In the genomic region with DNA sequence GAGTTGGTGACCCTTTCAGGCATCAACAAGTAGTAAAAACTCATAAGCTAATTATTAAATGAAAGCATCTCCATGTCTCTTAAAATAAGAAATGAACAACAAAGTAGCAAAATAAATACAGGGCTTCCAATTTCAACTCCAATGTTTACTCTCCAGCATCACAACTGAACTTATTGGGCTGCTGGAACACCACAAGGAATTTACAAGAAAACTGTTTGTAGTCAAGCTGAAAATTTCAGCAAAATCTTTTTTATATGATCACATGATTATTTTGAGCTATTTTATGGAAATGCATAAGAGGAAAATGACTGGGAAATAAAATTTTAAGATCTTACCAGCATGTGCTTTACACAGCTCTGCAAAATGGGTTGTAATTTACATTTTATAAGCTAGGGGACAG, we compare ENCODE assay signal across 28 cellular contexts. TPM values are rescaled to one million over a fixed set of nuclear protein-coding genes. Genes with fewer than 3 reads are reported as not detected.
"Had no signal": no experiment of that assay in that cellular context is flagged by ENCODE, and none has a peak within 500 bp of the region (broad histone marks: within the 10 kb centered on the region; RNA-seq: fewer than 3 reads in every experiment).

No MANE protein-coding gene starts in this region.

- DNase-seq: activated CD4-positive, alpha-beta memory T cell treated with anti-CD3 and anti-CD28 coated beads, Interleukin-2, amount 10 ng/mL, durations not matched to agents 7 days and 5 days; activated CD4-positive, alpha-beta T cell treated with anti-CD3 and anti-CD28 coated beads for 1 hour; activated CD4-positive, alpha-beta T cell treated with anti-CD3 and anti-CD28 coated beads for 4 hours; activated CD4-positive, alpha-beta T cell treated with anti-CD3 and anti-CD28 coated beads, Interleukin-2, amount 10 ng/mL, durations not matched to agents 7 days and 5 days; activated CD4-positive, alpha-beta T cell treated with anti-CD3 and anti-CD28 coated beads, Interleukin-2, amount 50 U/mL, for 4 hours; activated CD8-positive, alpha-beta memory T cell treated with anti-CD3 and anti-CD28 coated beads for 24 hours; activated effector memory CD4-positive, alpha-beta T cell treated with Interleukin-2 at 50 U/mL for 16 hours; activated naive CD4-positive, alpha-beta T cell treated with anti-CD3 and anti-CD28 coated beads for 36 hours; activated naive CD8-positive, alpha-beta T cell treated with anti-CD3 and anti-CD28 coated beads for 36 hours; activated naive CD8-positive, alpha-beta T cell treated with anti-CD3 and anti-CD28 coated beads, Interleukin-2, amount 50 U/mL, for 24 hours; activated T-cell treated with anti-CD3 and anti-CD28 coated beads, Interleukin-2, amount 50 U/mL, for 4 hours; adrenal gland; amygdala; aorta; body of pancreas; caudate nucleus; cerebellar nuclear complex; colonic mucosa; effector CD8-positive, alpha-beta T cell; esophagus squamous epithelium; foreskin fibroblast; head of caudate nucleus; T-helper 2 cell had no signal

- H3K4me1 Mint-ChIP-seq: activated CD4-positive, alpha-beta memory T cell treated with anti-CD3 and anti-CD28 coated beads, Interleukin-2, amount 10 ng/mL, durations not matched to agents 7 days and 5 days; activated CD4-positive, alpha-beta T cell treated with anti-CD3 and anti-CD28 coated beads, Interleukin-2, amount 10 ng/mL, durations not matched to agents 7 days and 5 days; activated naive CD4-positive, alpha-beta T cell treated with anti-CD3 and anti-CD28 coated beads, Interleukin-2, amount 50 U/mL, for 24 hours; activated naive CD8-positive, alpha-beta T cell treated with anti-CD3 and anti-CD28 coated beads for 36 hours; activated naive CD8-positive, alpha-beta T cell treated with anti-CD3 and anti-CD28 coated beads, Interleukin-2, amount 50 U/mL, for 24 hours; activated T-helper 17 cell treated with anti-CD3 and anti-CD28 coated beads, Interleukin-2, amount 50 U/mL, for 72 hours; WTC11 had no signal

- ATAC-seq: activated naive CD8-positive, alpha-beta T cell treated with anti-CD3 and anti-CD28 coated beads, Interleukin-2, amount 50 U/mL, for 24 hours; activated T-cell treated with anti-CD3 and anti-CD28 coated beads, Interleukin-2, amount 50 U/mL, for 4 hours; activated T-helper 17 cell treated with anti-CD3 and anti-CD28 coated beads, Interleukin-2, amount 50 U/mL, for 72 hours; body of pancreas; WTC11 had no signal

- H3K27me3 ChIP-seq: adrenal gland, body of pancreas, colonic mucosa, esophagus squamous epithelium had no signal

- H3K27ac ChIP-seq: adrenal gland, colonic mucosa, esophagus squamous epithelium had no signal

- H3K36me3 ChIP-seq: adrenal gland, colonic mucosa, esophagus squamous epithelium had no signal

- H3K4me3 Mint-ChIP-seq: activated CD4-positive, alpha-beta memory T cell treated with anti-CD3 and anti-CD28 coated beads, Interleukin-2, amount 10 ng/mL, durations not matched to agents 7 days and 5 days; activated CD4-positive, alpha-beta T cell treated with anti-CD3 and anti-CD28 coated beads, Interleukin-2, amount 10 ng/mL, durations not matched to agents 7 days and 5 days; activated naive CD4-positive, alpha-beta T cell treated with anti-CD3 and anti-CD28 coated beads for 36 hours; activated naive CD4-positive, alpha-beta T cell treated with anti-CD3 and anti-CD28 coated beads, Interleukin-2, amount 50 U/mL, for 24 hours; activated naive CD8-positive, alpha-beta T cell treated with anti-CD3 and anti-CD28 coated beads for 36 hours; activated naive CD8-positive, alpha-beta T cell treated with anti-CD3 and anti-CD28 coated beads, Interleukin-2, amount 50 U/mL, for 24 hours; activated T-cell treated with anti-CD3 and anti-CD28 coated beads, Interleukin-2, amount 50 U/mL, for 4 hours; activated T-helper 17 cell treated with anti-CD3 and anti-CD28 coated beads, Interleukin-2, amount 50 U/mL, for 72 hours; WTC11 had no signal

- H3K27ac Mint-ChIP-seq: activated CD4-positive, alpha-beta memory T cell treated with anti-CD3 and anti-CD28 coated beads, Interleukin-2, amount 10 ng/mL, durations not matched to agents 7 days and 5 days; activated CD4-positive, alpha-beta T cell treated with anti-CD3 and anti-CD28 coated beads, Interleukin-2, amount 10 ng/mL, durations not matched to agents 7 days and 5 days; activated naive CD4-positive, alpha-beta T cell treated with anti-CD3 and anti-CD28 coated beads for 36 hours; activated naive CD4-positive, alpha-beta T cell treated with anti-CD3 and anti-CD28 coated beads, Interleukin-2, amount 50 U/mL, for 24 hours; activated naive CD8-positive, alpha-beta T cell treated with anti-CD3 and anti-CD28 coated beads for 36 hours; activated naive CD8-positive, alpha-beta T cell treated with anti-CD3 and anti-CD28 coated beads, Interleukin-2, amount 50 U/mL, for 24 hours; activated T-helper 17 cell treated with anti-CD3 and anti-CD28 coated beads, Interleukin-2, amount 50 U/mL, for 72 hours; WTC11 had no signal

- H3K36me3 Mint-ChIP-seq: activated naive CD4-positive, alpha-beta T cell treated with anti-CD3 and anti-CD28 coated beads, Interleukin-2, amount 50 U/mL, for 24 hours; activated naive CD8-positive, alpha-beta T cell treated with anti-CD3 and anti-CD28 coated beads for 36 hours; WTC11 had no signal

- H3K9me3 Mint-ChIP-seq: activated CD4-positive, alpha-beta memory T cell treated with anti-CD3 and anti-CD28 coated beads, Interleukin-2, amount 10 ng/mL, durations not matched to agents 7 days and 5 days; activated CD4-positive, alpha-beta T cell treated with anti-CD3 and anti-CD28 coated beads, Interleukin-2, amount 10 ng/mL, durations not matched to agents 7 days and 5 days; activated naive CD4-positive, alpha-beta T cell treated with anti-CD3 and anti-CD28 coated beads for 36 hours; activated naive CD4-positive, alpha-beta T cell treated with anti-CD3 and anti-CD28 coated beads, Interleukin-2, amount 50 U/mL, for 24 hours; activated naive CD8-positive, alpha-beta T cell treated with anti-CD3 and anti-CD28 coated beads for 36 hours; activated naive CD8-positive, alpha-beta T cell treated with anti-CD3 and anti-CD28 coated beads, Interleukin-2, amount 50 U/mL, for 24 hours; activated T-cell treated with anti-CD3 and anti-CD28 coated beads, Interleukin-2, amount 50 U/mL, for 4 hours; activated T-helper 17 cell treated with anti-CD3 and anti-CD28 coated beads, Interleukin-2, amount 50 U/mL, for 72 hours; WTC11 had no signal

- H3K9me3 ChIP-seq: adrenal gland, body of pancreas, colonic mucosa, esophagus squamous epithelium had no signal

- FAIRE-seq: frontal cortex had no signal

- H3K4me3 ChIP-seq: body of pancreas, colonic mucosa, esophagus squamous epithelium had no signal

- H3K27me3 Mint-ChIP-seq: activated CD4-positive, alpha-beta memory T cell treated with anti-CD3 and anti-CD28 coated beads, Interleukin-2, amount 10 ng/mL, durations not matched to agents 7 days and 5 days; activated naive CD8-positive, alpha-beta T cell treated with anti-CD3 and anti-CD28 coated beads for 36 hours; activated naive CD8-positive, alpha-beta T cell treated with anti-CD3 and anti-CD28 coated beads, Interleukin-2, amount 50 U/mL, for 24 hours; activated T-helper 17 cell treated with anti-CD3 and anti-CD28 coated beads, Interleukin-2, amount 50 U/mL, for 72 hours had no signal

- H3K4me1 ChIP-seq: colonic mucosa had no signal

RNA-seq across cellular contexts. Expression of a gene that starts 28.1 kb away (rescaled TPM):
- total RNA-seq: activated CD4-positive, alpha-beta memory T cell treated with anti-CD3 and anti-CD28 coated beads, Interleukin-2, amount 10 ng/mL, durations not matched to agents 7 days and 5 days; activated CD4-positive, alpha-beta T cell treated with anti-CD3 and anti-CD28 coated beads, Interleukin-2, amount 10 ng/mL, durations not matched to agents 7 days and 5 days; activated naive CD4-positive, alpha-beta T cell treated with anti-CD3 and anti-CD28 coated beads for 36 hours; T-helper 1 cell treated with Interleukin-12 subunit alpha and Interleukin-12 subunit beta and Interleukin-4 antibody, amounts not matched to agents 30 ng/mL and 1 ng/mL, for 36 hours had no signal
